ENCODE assay signal across 8 cellular contexts in the genomic region with DNA sequence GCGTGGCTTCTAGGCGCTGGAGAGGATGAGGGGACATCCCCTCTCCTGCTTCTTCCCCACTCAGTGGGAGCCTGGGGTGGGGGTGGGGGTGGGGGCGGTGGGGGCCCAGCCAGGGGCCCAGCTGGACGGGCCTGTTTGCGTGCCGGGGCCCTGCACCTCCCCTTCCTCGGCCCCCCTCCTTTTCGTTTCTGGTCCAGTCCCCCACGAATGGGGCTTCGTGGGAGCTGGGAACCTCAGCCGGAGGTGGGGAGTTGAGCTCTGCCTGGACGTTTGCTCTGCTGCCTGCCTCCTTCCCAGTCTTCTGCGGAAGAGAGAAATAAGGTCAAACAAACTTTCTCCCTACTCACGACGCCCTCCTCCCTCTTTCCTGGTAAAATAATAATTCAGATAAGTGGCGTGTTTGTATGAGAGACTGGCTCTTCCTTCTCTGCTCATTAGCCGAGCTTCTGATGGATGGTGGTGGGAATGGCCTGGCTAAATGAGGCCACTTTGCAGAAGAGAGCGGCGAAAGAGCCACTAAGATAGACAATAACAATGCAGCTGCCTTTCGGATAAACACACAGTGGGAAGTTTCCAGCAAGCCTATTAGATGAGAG. TPM values are rescaled to one million over a fixed set of nuclear protein-coding genes. Genes with fewer than 3 reads are reported as not detected.
A peak's percentile ranks its signal among the peaks of the same experiment; 100 is the strongest.
DNase-seq lines count a peak whose midpoint lies in the region; ATAC-seq and TF ChIP-seq lines count a peak whose summit lies in the region.

No MANE protein-coding gene starts in this region.

- POLR2A ChIA-PET in RWPE1 (lab: Yijun Ruan, JAX; ENCODE audit: low non-redundant PET): interaction anchor here (0.6 kb wide), 1 partner anchor 90 kb away, joined by 6 read pairs; no protein-coding TSS in a partner anchor

- DNase-seq in DMS 273 (lab: John Stamatoyannopoulos, UW; ENCODE audit: unreplicated experiment): peak; percentile 42
- no peak for DNase-seq in DMS 273 treated with DMSO at 0.1 percent for 48 hours (lab: John Stamatoyannopoulos, UW)
- DNase-seq in RWPE1 (ENCODE audit: low spot score): peak; percentile 31
- DNase-seq in cerebellum (ENCODE audit: low spot score): peak; percentile 40
- peak; percentile 37 for DNase-seq in stimulated activated CD8-positive, alpha-beta memory T cell treated with anti-CD3 and anti-CD28 coated beads, Interleukin-4, amount 100 ng/mL, for 48 hours
- no peak for DNase-seq in CD1c-positive myeloid dendritic cell (ENCODE audit: extremely low spot score)

- CTCF ChIA-PET in RWPE1 (lab: Yijun Ruan, JAX): interaction anchor here (0.6 to 0.9 kb wide), 3 partner anchors 11 to 141 kb away, joined by 3 to 4 read pairs (median 3); no protein-coding TSS in a partner anchor

- no peaks in the 10 kb centered on the region for H3K27me3 ChIP-seq in layer of hippocampus (ENCODE audit: control insufficient read depth, insufficient read depth, low read length)

- no peak for TF ChIP-seq CTCF in RWPE1 (conservative IDR thresholded peaks at IDR 0.05; ENCODE audit: low read depth)

- peak; percentile 10 for ATAC-seq in HG03108 (IDR thresholded peaks at IDR 0.05; ENCODE audit: unreplicated experiment)

- H3K27ac ChIP-seq in RWPE1: peak overlapping the region; percentile 75
- H3K27ac ChIP-seq in layer of hippocampus (ENCODE audit: low read depth, low read length): peak overlapping the region; percentile 65

RNA-seq across cellular contexts. Expression of a gene that starts 0.8 kb away (rescaled TPM):
- total RNA-seq in cerebellum: 47.1 TPM

Comparison
In these comparisons a context has a peak if more than half of its experiments do, and no peak if none do; other contexts are left out.
1. DNase-seq: peak in DMS 273 (single experiment), RWPE1 (single experiment), cerebellum (single experiment) and stimulated activated CD8-positive, alpha-beta memory T cell treated with anti-CD3 and anti-CD28 coated beads, Interleukin-4, amount 100 ng/mL, for 48 hours (single experiment); none in DMS 273 treated with DMSO at 0.1 percent for 48 hours (single experiment) and CD1c-positive myeloid dendritic cell (single experiment).